In the genomic region with DNA sequence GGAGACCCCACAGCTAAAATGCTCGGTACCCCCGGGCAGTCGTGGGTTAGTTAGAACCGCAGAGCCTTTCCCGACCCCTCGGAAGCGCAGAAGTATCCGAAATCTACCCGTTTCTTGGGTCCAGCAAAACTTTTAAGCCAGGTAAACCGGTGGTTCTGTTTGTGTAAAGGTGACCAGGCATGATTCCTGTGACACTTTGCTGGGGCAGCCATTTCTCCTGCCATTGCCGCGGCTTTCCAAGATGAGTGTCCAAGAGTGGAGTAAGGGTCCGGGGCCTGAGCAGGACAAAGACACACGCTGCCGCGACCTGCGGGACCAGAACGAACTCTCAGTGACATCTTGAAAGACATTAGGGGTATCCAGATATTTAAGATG, we compare ENCODE assay signal across 8 cellular contexts. TPM values are rescaled to one million over a fixed set of nuclear protein-coding genes. Genes with fewer than 3 reads are reported as not detected.
DNase-seq lines count a peak whose midpoint lies in the region; ATAC-seq and TF ChIP-seq lines count a peak whose summit lies in the region.

No MANE protein-coding gene starts in this region.

- peak overlapping the region in 2 of 3 donors; percentile 20 to 72 for H3K27ac Mint-ChIP-seq in CD4-positive, CD25-positive, alpha-beta regulatory T cell
- H3K27ac Mint-ChIP-seq in dendritic cell treated with granulocyte-macrophage colony-stimulating factor and Interleukin-4, amounts not matched to agents 40 ng/mL and 50 ng/mL, for 4 days, result no peak overlapping the region
- H3K27ac Mint-ChIP-seq in osteocyte (ENCODE audit: unreplicated experiment), result no peak overlapping the region

- peaks cover 5% of the 10 kb centered on the region for H3K4me1 ChIP-seq in CD4-positive, CD25-positive, alpha-beta regulatory T cell (ENCODE audit: control insufficient read depth, insufficient read depth, low read length, poor library complexity, severe bottlenecking)
- peaks cover 6 to 11% of the 10 kb centered on the region in 2 donors for H3K4me1 ChIP-seq in mucosa of rectum (ENCODE audit: control insufficient read depth in 2 of 2, insufficient read depth in 2 of 2, low read length in 2 of 2)

- DNase-seq in CD4-positive, CD25-positive, alpha-beta regulatory T cell, result no peak
- DNase-seq in HuH-7 (ENCODE audit: low spot score) (peak; percentile 37), osteocyte (ENCODE audit: extremely low spot score, unreplicated experiment) (no peak), SK-N-DZ (ENCODE audit: low spot score) (no peak)

- no peak for TF ChIP-seq CTCF in osteocyte (IDR thresholded peaks at IDR 0.05)

- peaks cover 0 to 16% (median 7%) of the 10 kb centered on the region in 4 donors for H3K4me1 Mint-ChIP-seq in CD4-positive, CD25-positive, alpha-beta regulatory T cell
- H3K4me1 Mint-ChIP-seq in dendritic cell treated with granulocyte-macrophage colony-stimulating factor and Interleukin-4, amounts not matched to agents 40 ng/mL and 50 ng/mL, for 4 days (ENCODE audit: low read depth), result peaks cover 10% of the 10 kb centered on the region
- H3K4me1 Mint-ChIP-seq in osteocyte (ENCODE audit: unreplicated experiment), result no peaks in the 10 kb centered on the region

- peaks cover 4% of the 10 kb centered on the region for H3K36me3 ChIP-seq in CD4-positive, CD25-positive, alpha-beta regulatory T cell (ENCODE audit: control insufficient read depth, insufficient read depth, low read length)
- peaks cover 7 to 20% of the 10 kb centered on the region in 2 donors for H3K36me3 ChIP-seq in mucosa of rectum (ENCODE audit: control insufficient read depth in 2 of 2, insufficient read depth in 2 of 2, low read length in 2 of 2)

- H3K9ac ChIP-seq in mucosa of rectum (ENCODE audit: low read depth in 1 of 2, low read length in 2 of 2), result peak overlapping the region; percentile 88 to 96

- intact Hi-C loops in dendritic cell treated with granulocyte-macrophage colony-stimulating factor and Interleukin-4, amounts not matched to agents 40 ng/mL and 50 ng/mL, for 4 days (cut with micrococcal nuclease), result no loop called here

- no peak for ATAC-seq in CD4-positive, CD25-positive, alpha-beta regulatory T cell (ENCODE audit: low read depth in 2 of 2)
- ATAC-seq in GM18517 (IDR thresholded peaks at IDR 0.05; ENCODE audit: unreplicated experiment) (no peak), HG02870 (IDR thresholded peaks at IDR 0.05; ENCODE audit: unreplicated experiment) (no peak)

- peaks cover 5% of the 10 kb centered on the region for H3K36me3 Mint-ChIP-seq in CD4-positive, CD25-positive, alpha-beta regulatory T cell
- H3K36me3 Mint-ChIP-seq in dendritic cell treated with granulocyte-macrophage colony-stimulating factor and Interleukin-4, amounts not matched to agents 40 ng/mL and 50 ng/mL, for 4 days (ENCODE audit: low read depth), result peaks cover 28% of the 10 kb centered on the region
- peaks cover 20% of the 10 kb centered on the region for H3K36me3 Mint-ChIP-seq in osteocyte (ENCODE audit: unreplicated experiment)

- H3K4me3 Mint-ChIP-seq in CD4-positive, CD25-positive, alpha-beta regulatory T cell, result peak overlapping the region in 3 of 4 donors; percentile 65 to 87 (median 74)
- H3K4me3 Mint-ChIP-seq in dendritic cell treated with granulocyte-macrophage colony-stimulating factor and Interleukin-4, amounts not matched to agents 40 ng/mL and 50 ng/mL, for 4 days, result peak overlapping the region; percentile 64
- H3K4me3 Mint-ChIP-seq in osteocyte (ENCODE audit: unreplicated experiment), result no peak overlapping the region

- no peak overlapping the region for H3K27ac ChIP-seq in CD4-positive, CD25-positive, alpha-beta regulatory T cell (ENCODE audit: insufficient read depth, low read length, poor library complexity, severe bottlenecking)
- H3K27ac ChIP-seq in mucosa of rectum (ENCODE audit: low read depth in 2 of 2, low read length in 2 of 2), result peak overlapping the region; percentile 85 to 94

- no peaks in the 10 kb centered on the region for H3K9me3 ChIP-seq in CD4-positive, CD25-positive, alpha-beta regulatory T cell (ENCODE audit: control insufficient read depth in 2 of 2, low read length in 2 of 2)
- no peaks in the 10 kb centered on the region for H3K9me3 ChIP-seq in mucosa of rectum (ENCODE audit: control insufficient read depth in 2 of 2, low read length in 2 of 2)

- H3K9me3 Mint-ChIP-seq in CD4-positive, CD25-positive, alpha-beta regulatory T cell, result no peaks in the 10 kb centered on the region
- no peaks in the 10 kb centered on the region for H3K9me3 Mint-ChIP-seq in dendritic cell treated with granulocyte-macrophage colony-stimulating factor and Interleukin-4, amounts not matched to agents 40 ng/mL and 50 ng/mL, for 4 days
- no peaks in the 10 kb centered on the region for H3K9me3 Mint-ChIP-seq in osteocyte (ENCODE audit: unreplicated experiment)

- H3K4me3 ChIP-seq in CD4-positive, CD25-positive, alpha-beta regulatory T cell (ENCODE audit: low read depth, low read length), result peak overlapping the region; percentile 13
- H3K4me3 ChIP-seq in mucosa of rectum (ENCODE audit: low read length in 2 of 2), result peak overlapping the region; percentile 84 to 85

- H3K27me3 Mint-ChIP-seq in CD4-positive, CD25-positive, alpha-beta regulatory T cell, result no peaks in the 10 kb centered on the region
- peaks cover 15% of the 10 kb centered on the region for H3K27me3 Mint-ChIP-seq in dendritic cell treated with granulocyte-macrophage colony-stimulating factor and Interleukin-4, amounts not matched to agents 40 ng/mL and 50 ng/mL, for 4 days
- H3K27me3 Mint-ChIP-seq in osteocyte (ENCODE audit: unreplicated experiment), result no peaks in the 10 kb centered on the region

- no peaks in the 10 kb centered on the region for H3K27me3 ChIP-seq in CD4-positive, CD25-positive, alpha-beta regulatory T cell (ENCODE audit: control insufficient read depth, insufficient read depth, low read length)
- H3K27me3 ChIP-seq in mucosa of rectum (ENCODE audit: control insufficient read depth in 2 of 2, insufficient read depth in 2 of 2, low read length in 2 of 2), result no peaks in the 10 kb centered on the region

RNA-seq across cellular contexts. Expression of a gene that starts 0.7 kb away (rescaled TPM):
- total RNA-seq in CD4-positive, CD25-positive, alpha-beta regulatory T cell, result 0.52 TPM
- polyA plus RNA-seq in CD4-positive, CD25-positive, alpha-beta regulatory T cell, result 1 to 10 TPM in 1 of 4 donors, under 1 TPM in 3; 0.07 to 1.4 (median 0.90) TPM
- 0.38 and 0.71 TPM in 2 replicates for total RNA-seq in osteocyte
- polyA plus RNA-seq in SK-N-DZ (2014; cell fraction: cytosol; rRNA removed), result 0.08 TPM in 1 of 2 replicates, not detected in the other
- polyA plus RNA-seq in SK-N-DZ (2014; cell fraction: nucleus; rRNA removed), result 0.44 TPM in 1 of 2 replicates, not detected in the other

RNA-seq across cellular contexts. Expression of a gene that starts 46.0 kb away (rescaled TPM):
- 23.3 TPM for total RNA-seq in CD4-positive, CD25-positive, alpha-beta regulatory T cell
- 10 to 100 TPM; 16.5 to 23.2 (median 18.9) TPM for polyA plus RNA-seq in CD4-positive, CD25-positive, alpha-beta regulatory T cell
- total RNA-seq in osteocyte, result 30.1 and 30.6 TPM in 2 replicates
- polyA plus RNA-seq in SK-N-DZ (2014; cell fraction: cytosol; rRNA removed), result 36.4 and 38.3 TPM in 2 replicates
- polyA plus RNA-seq in SK-N-DZ (2014; cell fraction: nucleus; rRNA removed), result 45.7 and 48.0 TPM in 2 replicates

RNA-seq across cellular contexts. Expression of a gene that starts 46.3 kb away (rescaled TPM):
- total RNA-seq in CD4-positive, CD25-positive, alpha-beta regulatory T cell, result 9.8 TPM
- polyA plus RNA-seq in CD4-positive, CD25-positive, alpha-beta regulatory T cell, result 10 to 100 TPM; 62.2 to 98.1 (median 82.7) TPM
- total RNA-seq in osteocyte, result 29.6 and 31.0 TPM in 2 replicates
- polyA plus RNA-seq in SK-N-DZ (2014; cell fraction: cytosol; rRNA removed), result 24.4 and 35.3 TPM in 2 replicates
- polyA plus RNA-seq in SK-N-DZ (2014; cell fraction: nucleus; rRNA removed), result 33.4 and 42.2 TPM in 2 replicates

RNA-seq across cellular contexts. Expression of a gene that starts 46.3 kb away (rescaled TPM):
- 47.7 TPM for total RNA-seq in CD4-positive, CD25-positive, alpha-beta regulatory T cell
- 100 to 1,000 TPM; 136 to 163 (median 145) TPM for polyA plus RNA-seq in CD4-positive, CD25-positive, alpha-beta regulatory T cell
- 66.9 and 69.3 TPM in 2 replicates for total RNA-seq in osteocyte
- 88.7 and 120 TPM in 2 replicates for polyA plus RNA-seq in SK-N-DZ (2014; cell fraction: cytosol; rRNA removed)
- polyA plus RNA-seq in SK-N-DZ (2014; cell fraction: nucleus; rRNA removed), result 67.1 and 71.8 TPM in 2 replicates

Comparison
In these comparisons a context has a peak if more than half of its experiments do, and no peak if none do; other contexts are left out.
1. H3K27ac Mint-ChIP-seq: peak in CD4-positive, CD25-positive, alpha-beta regulatory T cell (2 of 3); none in dendritic cell treated with granulocyte-macrophage colony-stimulating factor and Interleukin-4, amounts not matched to agents 40 ng/mL and 50 ng/mL, for 4 days (single experiment) and osteocyte (single experiment).